ENCODE assay signal across 9 cellular contexts in the genomic region with DNA sequence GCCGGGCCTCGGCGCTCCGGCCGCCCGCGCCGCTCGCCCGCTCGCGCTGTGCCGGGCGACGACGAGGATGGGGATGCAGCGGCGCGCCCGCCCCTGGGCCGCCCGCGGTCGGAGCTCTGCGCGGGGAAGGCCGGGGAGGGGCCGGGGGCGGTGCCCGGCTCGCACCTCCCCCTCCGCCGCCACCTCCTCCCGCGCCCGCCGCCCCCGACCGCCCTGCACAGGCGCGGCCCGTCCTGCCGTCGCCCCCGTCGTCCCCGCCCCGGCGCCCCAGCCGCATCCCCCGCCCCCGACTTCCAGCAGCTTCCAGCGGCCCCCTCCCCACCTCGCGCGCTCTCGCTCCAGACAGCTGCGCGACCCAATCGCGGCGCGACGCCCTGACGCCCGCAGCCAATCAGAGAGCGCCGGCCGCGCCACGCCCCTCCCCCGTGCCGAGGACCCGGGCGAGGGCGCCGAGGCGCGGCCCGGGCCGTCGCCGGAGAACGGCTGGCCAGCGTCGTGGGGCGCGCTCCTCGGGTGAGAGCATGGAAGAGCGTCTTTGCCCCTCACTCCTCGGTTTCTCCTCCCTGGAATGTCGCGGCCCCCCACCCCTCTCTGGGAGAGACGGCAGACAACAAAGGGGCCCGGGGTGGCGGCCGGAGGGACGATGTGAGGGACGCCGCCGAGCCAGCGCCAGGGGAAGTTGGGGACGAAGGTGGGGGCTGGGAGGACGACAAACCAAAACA. TPM values are rescaled to one million over a fixed set of nuclear protein-coding genes. Genes with fewer than 3 reads are reported as not detected.
DNase-seq lines count a peak whose midpoint lies in the region; ATAC-seq, FAIRE-seq and TF ChIP-seq lines count a peak whose summit lies in the region.
"Had no signal": no experiment of that assay in that cellular context is flagged by ENCODE, and none has a peak within 500 bp of the region (broad histone marks: within the 10 kb centered on the region; RNA-seq: fewer than 3 reads in every experiment).

A gene with protein sequence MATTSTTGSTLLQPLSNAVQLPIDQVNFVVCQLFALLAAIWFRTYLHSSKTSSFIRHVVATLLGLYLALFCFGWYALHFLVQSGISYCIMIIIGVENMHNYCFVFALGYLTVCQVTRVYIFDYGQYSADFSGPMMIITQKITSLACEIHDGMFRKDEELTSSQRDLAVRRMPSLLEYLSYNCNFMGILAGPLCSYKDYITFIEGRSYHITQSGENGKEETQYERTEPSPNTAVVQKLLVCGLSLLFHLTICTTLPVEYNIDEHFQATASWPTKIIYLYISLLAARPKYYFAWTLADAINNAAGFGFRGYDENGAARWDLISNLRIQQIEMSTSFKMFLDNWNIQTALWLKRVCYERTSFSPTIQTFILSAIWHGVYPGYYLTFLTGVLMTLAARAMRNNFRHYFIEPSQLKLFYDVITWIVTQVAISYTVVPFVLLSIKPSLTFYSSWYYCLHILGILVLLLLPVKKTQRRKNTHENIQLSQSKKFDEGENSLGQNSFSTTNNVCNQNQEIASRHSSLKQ (minus strand): TSS at position 69 of the 722 bp plus-strand sequence. CDS start 70 bp downstream, outside the sequence.

- H4K8ac ChIP-seq in H1 (ENCODE audit: extremely low read depth, insufficient read depth, low read length) (peak within 1 kb of the TSS; percentile 99), mesenchymal stem cell (ENCODE audit: low read length) (peak within 1 kb of the TSS; percentile 90)

- H2AK5ac ChIP-seq in H1 (ENCODE audit: low read depth, low read length): no peak within 1 kb of the TSS
- no peak within 1 kb of the TSS for H2AK5ac ChIP-seq in mesenchymal stem cell (ENCODE audit: low read length, severe bottlenecking)

- POLR2A ChIA-PET in H1 (lab: Charles Lee; ENCODE audit: partially characterized antibody): interaction anchor here (0.6 to 1.6 kb wide), 9 partner anchors 9 to 1701 kb away, joined by 3 to 8 read pairs (median 3); no protein-coding TSS in a partner anchor

- H2BK5ac ChIP-seq in H1 (ENCODE audit: low read depth, low read length): peak within 1 kb of the TSS; percentile 55; the same call in 1 of the 2 replicates
- H2BK5ac ChIP-seq in mesenchymal stem cell (ENCODE audit: low read depth, low read length, poor library complexity, severe bottlenecking): peak within 1 kb of the TSS; percentile 22

- H3K79me1 ChIP-seq in H1 (ENCODE audit: low read depth, low read length) (peaks cover 2% of the 10 kb centered on the region; the same call in 1 of the 2 replicates), mesenchymal stem cell (replicated peaks; ENCODE audit: low read length, poor library complexity, severe bottlenecking) (peaks cover 8% of the 10 kb centered on the region)

- H3K14ac ChIP-seq in H1 (ENCODE audit: insufficient read length): no peak within 1 kb of the TSS
- H3K14ac ChIP-seq in mesenchymal stem cell (ENCODE audit: low read length in 2 of 2): peak within 1 kb of the TSS in 1 of 2 experiments; percentile 98

- no peaks in the 10 kb centered on the region for H3K27me3 ChIP-seq in H1 (replicated peaks in 1 of 4; ENCODE audit: control insufficient read depth in 3 of 4, extremely low read depth in 1 of 4, insufficient read depth in 3 of 4, low read length in 3 of 4)
- no peaks in the 10 kb centered on the region for H3K27me3 ChIP-seq in mesenchymal stem cell (ENCODE audit: control insufficient read depth in 1 of 2, insufficient read depth in 1 of 2, low read length in 2 of 2)

- WGBS in H1 (ENCODE audit: extremely low coverage in 1 of 2, insufficient coverage in 1 of 2, insufficient read length in 1 of 2, insufficient replicate concordance in 2 of 2, low coverage in 1 of 2, low lambda C conversion rate in 2 of 2, missing lambda C conversion rate in 1 of 2), 2 experiments: 2% methylated on average over 55 of the region's 104 CpGs; no CpG with 5 or more reads in 1 of the 2 experiments
- under 1% methylated on average over 48 of the region's 104 CpGs for WGBS in mesenchymal stem cell

- peaks cover 0 to 7% (median 3%) of the 10 kb centered on the region in 4 experiments; a peak in 4 of 7 replicates for H3K4me1 ChIP-seq in H1 (replicated peaks in 1 of 4; ENCODE audit: control insufficient read depth in 3 of 4, insufficient read depth in 4 of 4, low read length in 3 of 4)
- H3K4me1 ChIP-seq in mesenchymal stem cell (ENCODE audit: control insufficient read depth, insufficient read depth, low read depth, low read length): no peaks in the 10 kb centered on the region

- peak within 1 kb of the TSS; percentile 3 for H3K56ac ChIP-seq in H1 (replicated peaks; ENCODE audit: insufficient read length, low read depth, low read length)

- H3K4ac ChIP-seq in H1 (replicated peaks; ENCODE audit: insufficient read length, low read depth, low read length) (no peak within 1 kb of the TSS), mesenchymal stem cell (ENCODE audit: low read depth in 1 of 2, low read length in 2 of 2) (peak within 1 kb of the TSS; percentile 85 to 99)

- TF ChIP-seq CTCF in H1 (IDR thresholded peaks at IDR 0.05; ENCODE audit: control extremely low read depth in 1 of 3, insufficient read depth in 1 of 3, low read depth in 1 of 3, low read length in 3 of 3): no peak

- CTCF ChIA-PET in H1 (lab: Charles Lee; ENCODE audit: partially characterized antibody): interaction anchor here (1.1 kb wide), 1 partner anchor 124 kb away, joined by 3 read pairs; no protein-coding TSS in a partner anchor

- H3K18ac ChIP-seq in H1 (ENCODE audit: extremely low read depth, low read length): peak within 1 kb of the TSS; percentile 72
- peak within 1 kb of the TSS; percentile 97 to 98 for H3K18ac ChIP-seq in mesenchymal stem cell (ENCODE audit: low read depth in 1 of 2, low read length in 2 of 2)

- H2BK12ac ChIP-seq in H1 (ENCODE audit: low read depth, low read length) (no peak within 1 kb of the TSS), mesenchymal stem cell (ENCODE audit: low read length in 2 of 2) (peak within 1 kb of the TSS in 1 of 2 experiments; percentile 59)

- no peak for TF ChIP-seq RAD21 in H1 (IDR thresholded peaks at IDR 0.05 in 1 of 2, conservative IDR thresholded peaks at IDR 0.05 in 1 of 2; ENCODE audit: low read depth in 2 of 2, low read length in 2 of 2)

- ATAC-seq in GM19372 (IDR thresholded peaks at IDR 0.05; ENCODE audit: low read depth, unreplicated experiment) (peak; percentile 86), HG03520 (IDR thresholded peaks at IDR 0.05; ENCODE audit: unreplicated experiment) (peak; percentile 83)

- DNase-seq in C1 segment of cervical spinal cord (lab: John Stamatoyannopoulos, UW) (peak; percentile 16 to 94 (median 85)), NCI-H82 (lab: John Stamatoyannopoulos, UW) (peak; percentile 95), H1 (ENCODE audit: low read depth in 1 of 2, low spot score in 2 of 2) (peak; percentile 75 to 92), mesenchymal stem cell (peak; percentile 91)
- peak; percentile 26 to 40 (median 36) for DNase-seq in activated CD8-positive, alpha-beta memory T cell treated with anti-CD3 and anti-CD28 coated beads for 48 hours (ENCODE audit: low read depth in 2 of 3, low spot score in 2 of 3)
- peak; percentile 44 to 75 (median 45) for DNase-seq in stimulated activated CD4-positive, alpha-beta T cell treated with anti-CD3 and anti-CD28 coated beads, TNF-alpha, amount 100 ng/mL, for 48 hours (ENCODE audit: low read depth in 3 of 3)

- FAIRE-seq in H1 (lab: Jason Lieb, UNC): no peak
- FAIRE-seq: TTC549 had no signal

- peaks cover 6 to 30% of the 10 kb centered on the region in 2 experiments for H3K79me2 ChIP-seq in H1 (ENCODE audit: control insufficient read depth in 1 of 2, insufficient read depth in 2 of 2, low read length in 2 of 2)

- TF ChIP-seq EP300 in H1 (IDR thresholded peaks at IDR 0.05; ENCODE audit: borderline replicate concordance in 1 of 2, low read depth in 2 of 2, low read length in 2 of 2): no peak

- H3K36me3 ChIP-seq in H1 (ENCODE audit: control insufficient read depth in 2 of 4, insufficient read depth in 4 of 4, low read length in 3 of 4) (no peaks in the 10 kb centered on the region; a peak in 1 of 8 replicates), mesenchymal stem cell (ENCODE audit: control insufficient read depth in 1 of 2, insufficient read depth in 2 of 2, low read depth in 1 of 2, low read length in 2 of 2) (no peaks in the 10 kb centered on the region)

- H2BK120ac ChIP-seq in H1 (replicated peaks; ENCODE audit: low read depth, low read length) (no peak within 1 kb of the TSS), mesenchymal stem cell (ENCODE audit: low read depth, low read length) (peak within 1 kb of the TSS; percentile 88)

- H4K5ac ChIP-seq in H1 (ENCODE audit: insufficient read length, low read depth, low read length): peak within 1 kb of the TSS; percentile 97

- no peak within 1 kb of the TSS for H2BK15ac ChIP-seq in H1 (ENCODE audit: low read length)
- peak within 1 kb of the TSS; percentile 96 for H2BK15ac ChIP-seq in mesenchymal stem cell (ENCODE audit: low read depth, poor library complexity, severe bottlenecking)

- H2AFZ ChIP-seq in H1 (ENCODE audit: low read length): peak within 1 kb of the TSS; percentile 77; the same call in 1 of the 2 replicates
- H2AFZ ChIP-seq in mesenchymal stem cell (ENCODE audit: low read depth, low read length): peak within 1 kb of the TSS; percentile 43

- H3K4me2 ChIP-seq in H1 (ENCODE audit: insufficient read depth in 1 of 2, low read depth in 2 of 2, low read length in 2 of 2) (peak within 1 kb of the TSS; percentile 96 to 97), mesenchymal stem cell (ENCODE audit: low read length, poor library complexity, severe bottlenecking) (peak within 1 kb of the TSS; percentile 74)

- TF ChIP-seq POLR2A in H1 (IDR thresholded peaks at IDR 0.05; ENCODE audit: control extremely low read depth in 1 of 2, low read depth in 2 of 2, low read length in 2 of 2): peak; percentile 89 to 91

- H3K4me3 ChIP-seq in H1 (ENCODE audit: extremely low read depth in 1 of 4, insufficient read depth in 2 of 4, low read depth in 3 of 4, low read length in 4 of 4) (peak within 1 kb of the TSS; percentile 74 to 93 (median 81)), mesenchymal stem cell (ENCODE audit: insufficient read depth in 1 of 2, low read depth in 1 of 2, low read length in 2 of 2) (peak within 1 kb of the TSS; percentile 89 to 91)

- no peaks in the 10 kb centered on the region for H3K9me3 ChIP-seq in H1 (ENCODE audit: insufficient read depth in 2 of 2, low read depth in 1 of 2, low read length in 1 of 2)
- H3K9me3 ChIP-seq in mesenchymal stem cell (ENCODE audit: control insufficient read depth, low read length): no peaks in the 10 kb centered on the region

- H3K23me2 ChIP-seq in H1 (ENCODE audit: low read depth, low read length): peaks cover 5% of the 10 kb centered on the region

- no peak within 1 kb of the TSS for H2BK20ac ChIP-seq in H1 (ENCODE audit: low read length)

- H4K20me1 ChIP-seq in H1 (replicated peaks in 1 of 2; ENCODE audit: control insufficient read depth in 1 of 2, insufficient read depth in 2 of 2, low read length in 2 of 2): peaks cover 2 to 5% of the 10 kb centered on the region in 2 experiments

- H4K91ac ChIP-seq in H1 (replicated peaks; ENCODE audit: insufficient read length, low read length) (peak within 1 kb of the TSS; percentile 91), mesenchymal stem cell (ENCODE audit: low read length) (peak within 1 kb of the TSS; percentile 96)

- H3K9ac ChIP-seq in H1 (replicated peaks in 1 of 4; ENCODE audit: extremely low read depth in 1 of 4, low read depth in 3 of 4, low read length in 3 of 4) (peak within 1 kb of the TSS; percentile 80 to 90 (median 84)), mesenchymal stem cell (ENCODE audit: low read length) (peak within 1 kb of the TSS; percentile 93)

- H3K23ac ChIP-seq in H1 (ENCODE audit: insufficient read length): no peak within 1 kb of the TSS
- peak within 1 kb of the TSS in 1 of 2 experiments; percentile 2 for H3K23ac ChIP-seq in mesenchymal stem cell (ENCODE audit: low read length in 2 of 2)

- H3K27ac ChIP-seq in H1 (ENCODE audit: low read depth, low read length): peak within 1 kb of the TSS; percentile 88
- H3K27ac ChIP-seq in mesenchymal stem cell (ENCODE audit: low read length, poor library complexity, severe bottlenecking): peak within 1 kb of the TSS; percentile 18

RNA-seq across cellular contexts. Expression of the gene that starts here (rescaled TPM):
- 22.7 and 23.4 TPM in 2 replicates for total RNA-seq in H1 (2021; fragmentation: NEBNext Ultra II Directional; extraction: Animal tissue kit (Norgen Biotek cat#: 25700))
- 10.7 and 11.2 TPM in 2 replicates for polyA plus RNA-seq in H1 (2011; rRNA removed)
- 15.0 TPM for polyA plus RNA-seq in H1 (2011; cell fraction: cytosol; rRNA removed)
- 14.3 TPM for polyA plus RNA-seq in H1 (2011; cell fraction: nucleus; rRNA removed)
- polyA plus RNA-seq in H1 (2012, experiment 1 of 2): 11.4 to 22.1 TPM (median 14.0 TPM) in 4 replicates
- 1.6 TPM for polyA plus RNA-seq in H1 (2012, experiment 2 of 2)
- polyA plus RNA-seq in H1 (2013, experiment 1 of 2): 10.0 TPM
- 9.3 TPM for polyA plus RNA-seq in H1 (2013, experiment 2 of 2)
- polyA minus RNA-seq in H1 (2011; rRNA and poly(A)+ RNA removed): 30.8 and 33.7 TPM in 2 replicates
- polyA minus RNA-seq in H1 (2011; cell fraction: cytosol; rRNA and poly(A)+ RNA removed): 9.6 TPM
- 32.3 TPM for polyA minus RNA-seq in H1 (2011; cell fraction: nucleus; rRNA and poly(A)+ RNA removed)
- polyA plus RNA-seq in mesenchymal stem cell (2013, experiment 1 of 2): 17.4 TPM
- polyA plus RNA-seq in mesenchymal stem cell (2013, experiment 2 of 2): 19.2 TPM

Comparison
In these comparisons a context has a peak if more than half of its experiments do, and no peak if none do; other contexts are left out.
1. Peak in every context shown above with its lines: DNase-seq, ATAC-seq, H3K4me3 ChIP-seq and H3K27ac ChIP-seq.
2. DNase-seq: peak in every context shown above with its lines; median percentile 95 in NCI-H82; 91 in mesenchymal stem cell; 85 in C1 segment of cervical spinal cord; 84 in H1; 45 in stimulated activated CD4-positive, alpha-beta T cell treated with anti-CD3 and anti-CD28 coated beads, TNF-alpha, amount 100 ng/mL, for 48 hours; 36 in activated CD8-positive, alpha-beta memory T cell treated with anti-CD3 and anti-CD28 coated beads for 48 hours.